In genomic region chr1:114072246-114072645, GRCh38 we compare ENCODE assay signal across 24 cellular contexts.
DNase-seq lines count a peak whose midpoint lies in the region; ATAC-seq and TF ChIP-seq lines count a peak whose summit lies in the region.
"Had no signal": no experiment of that assay in that cellular context is flagged by ENCODE, and none has a peak within 500 bp of the region (broad histone marks: within the 10 kb centered on the region; RNA-seq: fewer than 3 reads in every experiment).

No MANE protein-coding gene starts in this region.

- H3K4me1 ChIP-seq in HEK293 (ENCODE audit: control insufficient read depth, insufficient read depth, low read length) (peaks cover 13% of the 10 kb centered on the region), adipocyte (ENCODE audit: control insufficient read depth, insufficient read depth, low read length) (no peaks in the 10 kb centered on the region), endodermal cell (ENCODE audit: control insufficient read depth, insufficient read depth, low read length) (no peaks in the 10 kb centered on the region)
- H3K4me1 ChIP-seq: A549, Caco-2 had no signal

- H3K36me3 Mint-ChIP-seq in endodermal cell (ENCODE audit: low read depth), result peaks cover 3% of the 10 kb centered on the region
- H3K36me3 Mint-ChIP-seq: CD8-positive, alpha-beta T cell had no signal

- H3K4me3 Mint-ChIP-seq in endodermal cell, result no peak overlapping the region
- H3K4me3 Mint-ChIP-seq: B cell; CD4-positive, alpha-beta T cell; CD8-positive, alpha-beta T cell had no signal

- peaks cover 45% of the 10 kb centered on the region for H3K9me3 Mint-ChIP-seq in endodermal cell

- H3K27ac ChIP-seq in HEK293 (ENCODE audit: extremely low read depth, low read depth, low read length) (no peak overlapping the region), endodermal cell (ENCODE audit: low read depth, low read length) (no peak overlapping the region)
- H3K27ac ChIP-seq: 22Rv1; A549; BLaER1 treated with 17β-estradiol and CSF1 and Interleukin-3, amounts not matched to agents 10 nM and 100 nM; C4-2B had no signal

- POLR2A ChIA-PET in HEK293 (lab: Yijun Ruan, JAX), result no interaction called here

- no peak overlapping the region for H3K4me3 ChIP-seq in HEK293 (ENCODE audit: low read depth, low read length)
- H3K4me3 ChIP-seq in adipocyte (ENCODE audit: low read length), result peak overlapping the region; percentile 17
- H3K4me3 ChIP-seq in endodermal cell (ENCODE audit: low read length), result peak overlapping the region; percentile 38
- H3K4me3 ChIP-seq: A549; BLaER1 treated with 17β-estradiol and CSF1 and Interleukin-3, amounts not matched to agents 10 nM and 100 nM; GM12878 had no signal

- H3K4me1 Mint-ChIP-seq in endodermal cell, result peaks cover 21% of the 10 kb centered on the region
- H3K4me1 Mint-ChIP-seq: B cell had no signal

- H3K9me3 ChIP-seq in HEK293 (ENCODE audit: control insufficient read depth, insufficient read depth, low read depth, low read length) (0 out of 2 replicates have a peak, but pooled peaks cover 3% of the 10 kb centered on the region), adipocyte (ENCODE audit: control insufficient read depth, low read length) (peaks cover 32% of the 10 kb centered on the region), endodermal cell (ENCODE audit: control insufficient read depth, low read length) (peaks cover 36% of the 10 kb centered on the region)
- H3K9me3 ChIP-seq: Caco-2 had no signal

- H3K36me3 ChIP-seq in HEK293 (ENCODE audit: control insufficient read depth in 2 of 2, insufficient read depth in 1 of 2, low read length in 2 of 2), result no peaks in the 10 kb centered on the region
- no peaks in the 10 kb centered on the region for H3K36me3 ChIP-seq in adipocyte (ENCODE audit: control insufficient read depth, insufficient read depth, low read length, severe bottlenecking)
- no peaks in the 10 kb centered on the region for H3K36me3 ChIP-seq in endodermal cell (ENCODE audit: control insufficient read depth, insufficient read depth, low read length)

- H3K9ac ChIP-seq in adipocyte (ENCODE audit: low read length) (no peak overlapping the region), endodermal cell (ENCODE audit: extremely low read depth, low read length, poor library complexity, severe bottlenecking) (no peak overlapping the region)
- H3K9ac ChIP-seq: BLaER1 treated with 17β-estradiol and CSF1 and Interleukin-3, amounts not matched to agents 10 nM and 100 nM had no signal

- peaks cover 95% of the 10 kb centered on the region for H3K27me3 Mint-ChIP-seq in endodermal cell (ENCODE audit: insufficient read depth)

- TF ChIP-seq CTCF in HEK293 (tag by site-specific recombination; IDR thresholded peaks at IDR 0.05) (no peak), endodermal cell (conservative IDR thresholded peaks at IDR 0.05) (no peak)

- H3K27me3 ChIP-seq in adipocyte (replicated peaks; ENCODE audit: control insufficient read depth, insufficient read depth, low read length) (peaks cover 7% of the 10 kb centered on the region), endodermal cell (ENCODE audit: control insufficient read depth, insufficient read depth, low read length, poor library complexity, severe bottlenecking) (peaks cover 86% of the 10 kb centered on the region)
- H3K27me3 ChIP-seq: BLaER1 treated with 17β-estradiol and CSF1 and Interleukin-3, amounts not matched to agents 10 nM and 100 nM had no signal

- DNase-seq in adipocyte (ENCODE audit: low read depth) (no peak), endodermal cell (no peak), DMS 273 (lab: John Stamatoyannopoulos, UW; ENCODE audit: unreplicated experiment) (no peak)
- DNase-seq: AML-193; Caco-2; Calu3; CD4-positive, alpha-beta T cell; CD8-positive, alpha-beta T cell; DMS 273 treated with DMSO at 0.1 percent for 48 hours; DMS153; DMS53; DMS79; DND-41; EL; GDM1 had no signal

- CTCF ChIA-PET in HEK293 (lab: Yijun Ruan, JAX), result no interaction called here

- H3K27ac Mint-ChIP-seq in endodermal cell, result no peak overlapping the region
- H3K27ac Mint-ChIP-seq: B cell; CD4-positive, alpha-beta T cell; CD8-positive, alpha-beta T cell had no signal

- ATAC-seq in HG02571 (IDR thresholded peaks at IDR 0.05; ENCODE audit: unreplicated experiment), result no peak
- no peak for ATAC-seq in HG03442 (IDR thresholded peaks at IDR 0.05; ENCODE audit: unreplicated experiment)
- ATAC-seq: A549; CD8-positive, alpha-beta T cell; GM12878 had no signal

TF ChIP-seq in HEK293, 187 proteins besides CTCF, POLR2A, EP300 and RAD21:
- TF ChIP-seq ZNF707 (tag by site-specific recombination; IDR thresholded peaks at IDR 0.05) (peak; percentile 92), SETDB1 (IDR thresholded peaks at IDR 0.05; ENCODE audit: insufficient read length, low read length) (peak; percentile 80), AEBP2 (tag by site-specific recombination; IDR thresholded peaks at IDR 0.05; ENCODE audit: borderline replicate concordance) (no peak)
TF ChIP-seq in HEK293: peak in this region for 2.
